In genomic region chrX:54495814-54496516, GRCh38 we compare ENCODE assay signal across 8 cellular contexts. TPM values are rescaled to one million over a fixed set of nuclear protein-coding genes. Genes with fewer than 3 reads are reported as not detected.
DNase-seq lines count a peak whose midpoint lies in the region; ATAC-seq and TF ChIP-seq lines count a peak whose summit lies in the region.

Gene FGD1 (minus strand): TSS chrX:54496234. CDS start chrX:54495432, 802 bp downstream.

- peak within 1 kb of the TSS in 42 of 59 donors; percentile 9 to 83 (median 66) for H3K27ac ChIP-seq in dorsolateral prefrontal cortex
- H3K27ac ChIP-seq in left lung: peak within 1 kb of the TSS in 1 of 2 donors; percentile 39

- ATAC-seq in left lung (peak; percentile 94), GM21576 (IDR thresholded peaks at IDR 0.05; ENCODE audit: unreplicated experiment) (no peak), HG02759 (IDR thresholded peaks at IDR 0.05; ENCODE audit: unreplicated experiment) (no peak)

- H3K9ac ChIP-seq in ES-I3 (ENCODE audit: low read depth, low read length): peak within 1 kb of the TSS; percentile 83

- H3K27me3 ChIP-seq in dorsolateral prefrontal cortex (peaks cover 0 to 54% (median 15%) of the 10 kb centered on the region in 45 donors), left lung (peaks cover 0 to 26% of the 10 kb centered on the region in 2 donors)

- H3K4me1 ChIP-seq in ES-I3 (ENCODE audit: insufficient read depth, low read length): peaks cover 42% of the 10 kb centered on the region
- H3K4me1 ChIP-seq in left lung: no peaks in the 10 kb centered on the region

- no peak for TF ChIP-seq CTCF in dorsolateral prefrontal cortex (IDR thresholded peaks at IDR 0.05 in 54 of 56, conservative IDR thresholded peaks at IDR 0.05 in 2 of 56; ENCODE audit: low read depth in 1 of 56, partially characterized antibody in 56 of 56)
- no peak for TF ChIP-seq CTCF in left lung (IDR thresholded peaks at IDR 0.05)

- H3K9me3 ChIP-seq in ES-I3 (ENCODE audit: control insufficient read depth, insufficient read depth, low read length): no peaks in the 10 kb centered on the region
- H3K9me3 ChIP-seq in left lung: no peaks in the 10 kb centered on the region

- intact Hi-C loops in dorsolateral prefrontal cortex (cut with DNase I): no loop called here
- intact Hi-C loops in left lung (cut with DNase I): no loop called here

- H3K36me3 ChIP-seq in ES-I3 (ENCODE audit: insufficient read depth, low read length) (no peaks in the 10 kb centered on the region), left lung (no peaks in the 10 kb centered on the region)

- peak; percentile 63 for DNase-seq in NCI-H146 treated with DMSO at 0.1 percent for 48 hours (lab: John Stamatoyannopoulos, UW; ENCODE audit: unreplicated experiment)
- peak; percentile 22 to 46 for DNase-seq in activated CD4-positive, alpha-beta T cell treated with anti-CD3 and anti-CD28 coated beads for 24 hours (ENCODE audit: low read depth in 2 of 2)
- DNase-seq in dorsolateral prefrontal cortex: peak in 9 of 10 donors; percentile 21 to 74 (median 45)
- DNase-seq in left lung: peak; percentile 49 to 82
- peak; percentile 22 to 29 for DNase-seq in stimulated activated CD4-positive, alpha-beta T cell treated with anti-CD3 and anti-CD28 coated beads, Interleukin-2, amount 100 ng/mL, for 48 hours

- H3K4me3 ChIP-seq in dorsolateral prefrontal cortex: peak within 1 kb of the TSS; percentile 40 to 76 (median 61)
- peak within 1 kb of the TSS; percentile 32 to 46 for H3K4me3 ChIP-seq in left lung

RNA-seq across cellular contexts. Expression of gene FGD1, which starts in this region (rescaled TPM):
- total RNA-seq in dorsolateral prefrontal cortex (10 to 100 TPM in 102 of 120 experiments, 1 to 10 TPM in 18; 5.1 to 15.8 (median 11.9) TPM), left lung (1 to 10 TPM; 5.3 to 6.4 TPM)
